ENCODE assay signal across 23 cellular contexts in the genomic region with DNA sequence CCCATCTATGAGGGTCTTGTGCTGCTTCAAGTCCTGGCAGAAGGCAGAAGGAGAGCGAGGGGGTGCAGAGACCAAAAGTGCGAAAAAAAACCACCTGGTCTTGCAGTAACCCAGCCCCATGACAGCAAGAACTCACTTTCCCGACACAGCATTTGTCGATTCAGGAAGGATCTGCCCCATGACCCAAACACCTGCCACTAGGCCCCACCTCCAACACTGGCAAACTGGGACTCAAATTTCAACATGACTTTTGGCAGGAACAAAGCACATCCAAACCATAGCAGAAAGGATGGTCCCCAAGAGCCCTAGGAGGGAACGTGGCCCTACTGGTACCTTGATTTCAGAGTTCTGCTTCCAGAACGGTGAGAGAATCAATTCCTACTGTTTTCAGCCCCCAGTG. TPM values are rescaled to one million over a fixed set of nuclear protein-coding genes. Genes with fewer than 3 reads are reported as not detected.
DNase-seq lines count a peak whose midpoint lies in the region; ATAC-seq and TF ChIP-seq lines count a peak whose summit lies in the region.
"Had no signal": no experiment of that assay in that cellular context is flagged by ENCODE, and none has a peak within 500 bp of the region (broad histone marks: within the 10 kb centered on the region; RNA-seq: fewer than 3 reads in every experiment).

No MANE protein-coding gene starts in this region.

- intact Hi-C loops in activated CD4-positive, alpha-beta memory T cell treated with anti-CD3 and anti-CD28 coated beads for 36 hours (cut with micrococcal nuclease) = no loop called here

- H3K27ac ChIP-seq in RWPE1 = peak overlapping the region; percentile 100
- H3K27ac ChIP-seq: SJCRH30 had no signal

- POLR2A ChIA-PET in RWPE1 (lab: Yijun Ruan, JAX; ENCODE audit: low non-redundant PET) = no interaction called here
- POLR2A ChIA-PET in activated CD4-positive, alpha-beta memory T cell treated with anti-CD3 and anti-CD28 coated beads for 36 hours (lab: Charles Lee) = no interaction called here

- CTCF ChIA-PET in RWPE1 (lab: Yijun Ruan, JAX) = no interaction called here
- CTCF ChIA-PET in activated CD4-positive, alpha-beta memory T cell treated with anti-CD3 and anti-CD28 coated beads for 36 hours (lab: Charles Lee) = no interaction called here

- H3K9me3 Mint-ChIP-seq in activated CD4-positive, alpha-beta memory T cell treated with anti-CD3 and anti-CD28 coated beads for 36 hours = no peaks in the 10 kb centered on the region
- H3K9me3 Mint-ChIP-seq: CD8-positive, alpha-beta memory T cell had no signal

- H3K27me3 Mint-ChIP-seq in activated CD4-positive, alpha-beta memory T cell treated with anti-CD3 and anti-CD28 coated beads for 36 hours = no peaks in the 10 kb centered on the region
- H3K27me3 Mint-ChIP-seq: T-helper 17 cell had no signal

- H3K4me3 Mint-ChIP-seq in activated CD4-positive, alpha-beta memory T cell treated with anti-CD3 and anti-CD28 coated beads for 36 hours = no peak overlapping the region
- H3K4me3 Mint-ChIP-seq: CD14-positive monocyte; CD8-positive, alpha-beta memory T cell; T-helper 17 cell had no signal

- no peak for ATAC-seq in HG03280 (IDR thresholded peaks at IDR 0.05; ENCODE audit: unreplicated experiment)
- ATAC-seq: A549, PC-3, Right ventricle myocardium inferior, SK-N-SH treated with all-trans-retinoic acid at 6 μM for 48 hours, T-helper 17 cell had no signal

- DNase-seq in NCI-H345 (lab: John Stamatoyannopoulos, UW) (peak; percentile 17), NCI-H345 treated with DMSO at 0.1 percent for 48 hours (lab: John Stamatoyannopoulos, UW; ENCODE audit: unreplicated experiment) (no peak), NCI-H2107 (lab: John Stamatoyannopoulos, UW) (peak; percentile 38), RWPE1 (ENCODE audit: low spot score) (no peak), myocyte (ENCODE audit: low read depth) (peak; percentile 39), NCI-H128 (lab: John Stamatoyannopoulos, UW; ENCODE audit: unreplicated experiment) (no peak)
- DNase-seq in activated CD4-positive, alpha-beta memory T cell treated with anti-CD3 and anti-CD28 coated beads for 36 hours = no peak
- DNase-seq: CD8-positive, alpha-beta memory T cell; DMS153; DND-41; Kasumi-1; NCI-H1092 treated with DMSO at 0.1 percent for 48 hours; NCI-H510A; NCI-H69; NK-92 treated with Interleukin-12 subunit alpha and Interleukin-12 subunit beta, amount 100 ng/mL, for 24 hours; PC-3; T-helper 17 cell had no signal

- H3K4me1 Mint-ChIP-seq in activated CD4-positive, alpha-beta memory T cell treated with anti-CD3 and anti-CD28 coated beads for 36 hours (ENCODE audit: low read depth) = no peaks in the 10 kb centered on the region
- H3K4me1 Mint-ChIP-seq: CD8-positive, alpha-beta memory T cell; T-helper 17 cell had no signal

- H3K27ac Mint-ChIP-seq in activated CD4-positive, alpha-beta memory T cell treated with anti-CD3 and anti-CD28 coated beads for 36 hours = no peak overlapping the region
- H3K27ac Mint-ChIP-seq: CD14-positive monocyte, T-helper 17 cell had no signal

- no peaks in the 10 kb centered on the region for H3K36me3 Mint-ChIP-seq in activated CD4-positive, alpha-beta memory T cell treated with anti-CD3 and anti-CD28 coated beads for 36 hours
- H3K36me3 Mint-ChIP-seq: CD14-positive monocyte; CD8-positive, alpha-beta memory T cell had no signal

- TF ChIP-seq CTCF in RWPE1 (conservative IDR thresholded peaks at IDR 0.05; ENCODE audit: low read depth) = no peak

RNA-seq across cellular contexts. Expression of gene KLHDC4, which starts 34.7 kb away (rescaled TPM):
- 24.4 and 27.1 TPM in 2 replicates for total RNA-seq in myocyte
- 28.0 TPM for polyA plus RNA-seq in myocyte (2012)
- total RNA-seq in activated CD4-positive, alpha-beta memory T cell treated with anti-CD3 and anti-CD28 coated beads for 36 hours = 10 to 100 TPM; 65.9 to 70.2 TPM

Comparison
In these comparisons a context has a peak if more than half of its experiments do, and no peak if none do; other contexts are left out.
1. DNase-seq: peak in NCI-H345 (single experiment), NCI-H2107 (single experiment) and myocyte (single experiment); none in NCI-H345 treated with DMSO at 0.1 percent for 48 hours (single experiment), RWPE1 (single experiment), activated CD4-positive, alpha-beta memory T cell treated with anti-CD3 and anti-CD28 coated beads for 36 hours (single experiment) and NCI-H128 (single experiment).